ENCODE assay signal across 21 cellular contexts in the genomic region with DNA sequence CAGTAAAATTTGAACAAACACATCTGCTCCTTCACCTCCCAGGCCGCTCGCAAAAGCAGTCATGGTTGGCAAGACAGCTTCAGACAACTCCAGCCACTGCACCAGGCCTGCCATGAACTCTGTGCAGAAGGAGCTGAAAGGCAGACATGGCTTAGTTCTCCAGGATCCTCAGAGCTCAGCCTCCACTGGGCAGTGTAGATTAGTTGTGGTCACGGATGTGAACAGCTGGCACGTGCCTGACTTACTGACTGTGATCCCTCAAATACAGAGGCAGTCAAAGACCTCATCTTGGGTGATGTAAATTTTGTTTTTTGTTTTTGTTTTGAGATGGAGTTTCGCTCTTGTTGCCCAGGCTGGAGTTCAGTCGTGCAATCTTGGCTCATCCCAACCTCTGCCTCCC. TPM values are rescaled to one million over a fixed set of nuclear protein-coding genes. Genes with fewer than 3 reads are reported as not detected.
DNase-seq lines count a peak whose midpoint lies in the region; TF ChIP-seq lines count a peak whose summit lies in the region.
"Had no signal": no experiment of that assay in that cellular context is flagged by ENCODE, and none has a peak within 500 bp of the region (broad histone marks: within the 10 kb centered on the region; RNA-seq: fewer than 3 reads in every experiment).

No MANE protein-coding gene starts in this region.

- H4K8ac ChIP-seq in neuronal stem cell (ENCODE audit: low read depth, low read length) = no peak overlapping the region

- no TSS peak for BruUV-seq in MCF 10A (replicated peaks; lab: Mats Ljungman, UMichigan)

- DNase-seq in NCI-H510A treated with DMSO at 0.1 percent for 48 hours (lab: John Stamatoyannopoulos, UW) (peak; percentile 39), NCI-H510A (lab: John Stamatoyannopoulos, UW) (no peak), neuronal stem cell (ENCODE audit: low spot score) (no peak), DMS153 treated with DMSO at 0.1 percent for 48 hours (lab: John Stamatoyannopoulos, UW; ENCODE audit: unreplicated experiment) (no peak), NCI-H2081 (lab: John Stamatoyannopoulos, UW) (no peak), MCF 10A (ENCODE audit: unreplicated experiment) (no peak)
- DNase-seq: AML-193; Calu3; CD8-positive, alpha-beta T cell; DMS53; DND-41; EL; GM23248 had no signal

- no peaks in the 10 kb centered on the region for H3K79me1 ChIP-seq in neuronal stem cell (ENCODE audit: low read depth, low read length)

- peak overlapping the region; percentile 83 for H3K27ac ChIP-seq in VCaP
- H3K27ac ChIP-seq in neuronal stem cell (replicated peaks; ENCODE audit: low read length) = no peak overlapping the region
- H3K27ac ChIP-seq: A549, GM23248 had no signal

- no peak overlapping the region for H2BK120ac ChIP-seq in neuronal stem cell (ENCODE audit: low read depth, low read length)

- H3K9me3 ChIP-seq in neuronal stem cell (replicated peaks in 1 of 2; ENCODE audit: control insufficient read depth in 2 of 2, insufficient read depth in 1 of 2, low read depth in 1 of 2, low read length in 2 of 2) = no peaks in the 10 kb centered on the region
- H3K9me3 ChIP-seq: A549, HAP-1 had no signal

- no peak overlapping the region for H3K4me2 ChIP-seq in neuronal stem cell (ENCODE audit: insufficient read depth, low read length, poor library complexity, severe bottlenecking)
- H3K4me2 ChIP-seq: A549 had no signal

- intact Hi-C loops in MCF 10A (cut with micrococcal nuclease) = no loop called here

- no peak overlapping the region for H2AFZ ChIP-seq in neuronal stem cell (ENCODE audit: low read length)
- H2AFZ ChIP-seq: GM23248 had no signal

- H2BK12ac ChIP-seq in neuronal stem cell (ENCODE audit: low read length) = no peak overlapping the region

- H2BK15ac ChIP-seq in neuronal stem cell (ENCODE audit: low read length) = no peak overlapping the region

- POLR2A ChIA-PET in MCF 10A (lab: Yijun Ruan, JAX) = no interaction called here

- no peak overlapping the region for H3K14ac ChIP-seq in neuronal stem cell (ENCODE audit: low read length)

- H3K27me3 Mint-ChIP-seq in MCF 10A (ENCODE audit: insufficient read depth, unreplicated experiment) = no peaks in the 10 kb centered on the region

- WGBS in neuronal stem cell (ENCODE audit: extremely low coverage in 2 of 2, insufficient read length in 2 of 2, insufficient replicate concordance in 1 of 2), 2 donors = no CpG with 5 or more reads among the region's 6 CpGs

- H3K9me3 Mint-ChIP-seq in MCF 10A (ENCODE audit: unreplicated experiment) = no peaks in the 10 kb centered on the region
- H3K9me3 Mint-ChIP-seq: CD8-positive, alpha-beta T cell had no signal

- peaks cover 0 to 37% (median 0%) of the 10 kb centered on the region in 3 experiments for H3K27me3 ChIP-seq in neuronal stem cell (ENCODE audit: control insufficient read depth in 3 of 3, insufficient read depth in 3 of 3, low read depth in 1 of 3, low read length in 3 of 3)

- peaks cover 4% of the 10 kb centered on the region for H3K36me3 Mint-ChIP-seq in MCF 10A (ENCODE audit: insufficient read depth, unreplicated experiment)

- no peaks in the 10 kb centered on the region for H3K36me3 ChIP-seq in neuronal stem cell (replicated peaks in 1 of 2; ENCODE audit: control insufficient read depth in 2 of 2, insufficient read depth in 2 of 2, low read length in 2 of 2)
- H3K36me3 ChIP-seq: HAP-1 had no signal

- H3K4me3 Mint-ChIP-seq in MCF 10A (ENCODE audit: unreplicated experiment) = no peak overlapping the region
- H3K4me3 Mint-ChIP-seq: CD8-positive, alpha-beta T cell had no signal

- H2BK5ac ChIP-seq in neuronal stem cell (ENCODE audit: low read length) = no peak overlapping the region

- no peak overlapping the region for H3K27ac Mint-ChIP-seq in MCF 10A (ENCODE audit: low read depth, unreplicated experiment)
- H3K27ac Mint-ChIP-seq: CD8-positive, alpha-beta T cell had no signal

- H3K23ac ChIP-seq in neuronal stem cell (ENCODE audit: low read depth, low read length, poor library complexity) = peak overlapping the region; percentile 77

- CTCF ChIA-PET in MCF 10A (lab: Yijun Ruan, JAX) = no interaction called here

- peak overlapping the region; percentile 40 for H3K18ac ChIP-seq in neuronal stem cell (ENCODE audit: low read length)

- no peak overlapping the region for H2AK5ac ChIP-seq in neuronal stem cell (ENCODE audit: low read depth, low read length)

- H3K4ac ChIP-seq in neuronal stem cell (ENCODE audit: low read length) = no peak overlapping the region

- no peak overlapping the region for H4K91ac ChIP-seq in neuronal stem cell (ENCODE audit: low read depth, low read length, poor library complexity)

- H3K4me3 ChIP-seq in neuronal stem cell (ENCODE audit: low read length in 2 of 2) = no peak overlapping the region
- H3K4me3 ChIP-seq: A549, GM12878, GM23248, HAP-1 had no signal

- no peak overlapping the region for H3K9ac ChIP-seq in neuronal stem cell (ENCODE audit: low read depth, low read length, poor library complexity)
- H3K9ac ChIP-seq: GM23248 had no signal

- H3K4me1 Mint-ChIP-seq in MCF 10A (ENCODE audit: insufficient read depth, unreplicated experiment) = no peaks in the 10 kb centered on the region

- TF ChIP-seq CTCF in VCaP (conservative IDR thresholded peaks at IDR 0.05) = no peak
- no peak for TF ChIP-seq CTCF in MCF 10A (IDR thresholded peaks at IDR 0.05; ENCODE audit: unreplicated experiment)

- peaks cover 0 to 14% of the 10 kb centered on the region in 2 donors for H3K4me1 ChIP-seq in neuronal stem cell (ENCODE audit: control insufficient read depth in 2 of 2, insufficient read depth in 1 of 2, low read depth in 1 of 2, low read length in 2 of 2)
- H3K4me1 ChIP-seq: HAP-1 had no signal

RNA-seq across cellular contexts. Expression of a gene that starts 28.4 kb away (rescaled TPM):
- 0.38 TPM for polyA plus RNA-seq in neuronal stem cell (2013, experiment 1 of 2)
- 0.35 TPM for polyA plus RNA-seq in neuronal stem cell (2013, experiment 2 of 2)
- 19.0 and 20.5 TPM in 2 replicates for total RNA-seq in MCF 10A (2022)

RNA-seq across cellular contexts. Expression of a gene that starts 43.7 kb away (rescaled TPM):
- not detected for polyA plus RNA-seq in neuronal stem cell (2013, experiment 1 of 2)
- not detected for polyA plus RNA-seq in neuronal stem cell (2013, experiment 2 of 2)
- total RNA-seq in MCF 10A (2022) = not detected in 2 replicates
- total RNA-seq: Calu3; CD8-positive, alpha-beta T cell; G401; GM12878; GM23248; H4; HT-29 had no signal
- polyA plus RNA-seq: A549, BJ, GM12878, GM23248 had no signal
